In genomic region chr2:214365549-214365948, GRCh38 we compare ENCODE assay signal across 26 cellular contexts. TPM values are rescaled to one million over a fixed set of nuclear protein-coding genes. Genes with fewer than 3 reads are reported as not detected.
"Had no signal": no experiment of that assay in that cellular context is flagged by ENCODE, and none has a peak within 500 bp of the region (broad histone marks: within the 10 kb centered on the region; RNA-seq: fewer than 3 reads in every experiment).

No MANE protein-coding gene starts in this region.

- H3K9me3 ChIP-seq: colonic mucosa, esophagus muscularis mucosa, esophagus squamous epithelium, gastrocnemius medialis, gastroesophageal sphincter, heart left ventricle, heart right ventricle had no signal

- H3K27ac ChIP-seq: colonic mucosa, coronary artery, dorsolateral prefrontal cortex, epithelial cell of prostate, esophagus muscularis mucosa, esophagus squamous epithelium, foreskin keratinocyte, gastrocnemius medialis, gastroesophageal sphincter, heart left ventricle, heart right ventricle had no signal

- H3K27me3 ChIP-seq: colonic mucosa, dorsolateral prefrontal cortex, esophagus muscularis mucosa, esophagus squamous epithelium, foreskin keratinocyte, gastrocnemius medialis, gastroesophageal sphincter, heart left ventricle, heart right ventricle had no signal

- H3K4me3 ChIP-seq: colonic mucosa, coronary artery, dorsolateral prefrontal cortex, esophagus muscularis mucosa, esophagus squamous epithelium, gastrocnemius medialis, gastroesophageal sphincter, heart left ventricle, heart right ventricle had no signal

- H3K36me3 ChIP-seq: colonic mucosa, esophagus muscularis mucosa, esophagus squamous epithelium, gastrocnemius medialis, gastroesophageal sphincter, heart left ventricle, heart right ventricle had no signal

- DNase-seq: colonic mucosa; cortex of kidney; dermis blood vessel endothelial cell; dorsolateral prefrontal cortex; effector CD4-positive, alpha-beta T cell; effector CD8-positive, alpha-beta T cell; effector memory CD4-positive, alpha-beta T cell; effector memory CD8-positive, alpha-beta T cell; endodermal cell; erythroblast; esophagus squamous epithelium; foreskin fibroblast; foreskin keratinocyte; foreskin melanocyte; gastrocnemius medialis; glutamatergic neuron; head of caudate nucleus; heart left ventricle; heart right ventricle had no signal

RNA-seq across cellular contexts. Expression of gene VWC2L, which starts 45.3 kb away (rescaled TPM):
- polyA plus RNA-seq: endothelial cell of umbilical vein, esophagus, fibroblast of lung, foreskin keratinocyte, heart left ventricle, heart right ventricle had no signal
